Comparison of ENCODE assay signal across 8 cellular contexts in the genomic region with DNA sequence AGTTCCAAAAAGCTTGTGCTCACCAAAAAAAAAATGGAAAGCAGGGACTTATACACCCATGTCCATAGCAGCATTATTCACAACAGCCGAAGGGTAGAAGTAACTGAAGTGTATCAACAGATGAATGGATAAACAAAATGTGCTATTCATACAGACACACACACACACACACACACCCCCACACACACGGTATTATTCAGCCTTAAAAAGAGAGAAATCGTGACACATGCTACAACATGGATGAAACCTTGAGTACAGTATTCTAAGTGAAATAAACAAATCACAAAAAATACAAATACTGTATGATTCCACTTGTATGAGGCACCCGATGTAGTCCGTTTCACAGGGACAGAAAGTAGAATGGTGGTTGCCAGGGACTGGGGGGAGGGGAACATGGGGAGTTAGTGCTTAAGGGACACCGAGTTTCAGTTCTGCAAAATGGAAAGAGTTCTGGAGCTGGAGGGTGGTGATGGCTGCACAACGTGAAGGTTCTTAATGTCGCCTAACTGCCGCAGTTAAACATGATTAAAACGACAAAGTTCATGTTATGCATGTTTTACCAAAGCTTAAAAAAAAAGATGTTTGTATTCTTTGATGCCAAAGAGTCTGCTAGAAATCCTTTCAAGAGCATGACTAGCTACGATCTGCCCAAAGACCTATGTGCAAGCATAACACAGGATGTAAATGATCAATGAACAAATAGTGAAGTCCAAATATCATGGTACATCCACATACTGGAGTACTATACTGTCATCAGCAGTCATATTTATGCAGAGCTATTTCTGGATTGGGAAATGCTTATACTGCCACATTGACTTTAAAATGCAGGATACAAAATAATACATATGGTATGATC. TPM values are rescaled to one million over a fixed set of nuclear protein-coding genes. Genes with fewer than 3 reads are reported as not detected.
DNase-seq lines count a peak whose midpoint lies in the region; ATAC-seq and TF ChIP-seq lines count a peak whose summit lies in the region.

No MANE protein-coding gene starts in this region.

- no peaks in the 10 kb centered on the region for H3K9me3 Mint-ChIP-seq in chondrocyte (ENCODE audit: low read depth)
- H3K9me3 Mint-ChIP-seq in activated CD8-positive, alpha-beta T cell treated with anti-CD3 and anti-CD28 coated beads for 36 hours, result no peaks in the 10 kb centered on the region

- H3K4me1 Mint-ChIP-seq in chondrocyte (ENCODE audit: low read depth), result peaks cover 96% of the 10 kb centered on the region
- peaks cover 7% of the 10 kb centered on the region for H3K4me1 Mint-ChIP-seq in activated CD8-positive, alpha-beta T cell treated with anti-CD3 and anti-CD28 coated beads for 36 hours (ENCODE audit: low read depth)

- peaks cover 3 to 98% (median 67%) of the 10 kb centered on the region in 12 donors for H3K4me1 ChIP-seq in heart left ventricle
- peaks cover 44 to 99% (median 94%) of the 10 kb centered on the region in 5 donors for H3K4me1 ChIP-seq in subcutaneous abdominal adipose tissue (ENCODE audit: control insufficient read depth in 5 of 5, insufficient read depth in 5 of 5, low read length in 5 of 5)

- H3K27me3 Mint-ChIP-seq in chondrocyte (ENCODE audit: low read depth), result no peaks in the 10 kb centered on the region
- H3K27me3 Mint-ChIP-seq in activated CD8-positive, alpha-beta T cell treated with anti-CD3 and anti-CD28 coated beads for 36 hours, result peaks cover 2% of the 10 kb centered on the region

- no peaks in the 10 kb centered on the region for H3K27me3 ChIP-seq in heart left ventricle
- no peaks in the 10 kb centered on the region for H3K27me3 ChIP-seq in subcutaneous abdominal adipose tissue (ENCODE audit: control insufficient read depth in 5 of 5, insufficient read depth in 4 of 5, low read length in 5 of 5)

- TF ChIP-seq CTCF in heart left ventricle (IDR thresholded peaks at IDR 0.05) (no peak), chondrocyte (IDR thresholded peaks at IDR 0.05) (no peak)
- no peak for TF ChIP-seq CTCF in activated CD8-positive, alpha-beta T cell treated with anti-CD3 and anti-CD28 coated beads for 36 hours (IDR thresholded peaks at IDR 0.05)

- POLR2A ChIA-PET in activated CD8-positive, alpha-beta T cell treated with anti-CD3 and anti-CD28 coated beads for 36 hours (lab: Charles Lee), result no interaction called here

- DNase-seq in heart left ventricle (peak in 1 of 5 donors; percentile 66), cardiac septum (ENCODE audit: low spot score) (no peak), chondrocyte (ENCODE audit: low spot score) (no peak), NCI-H774 (lab: John Stamatoyannopoulos, UW) (no peak), NCI-H82 (lab: John Stamatoyannopoulos, UW) (no peak)
- DNase-seq in activated CD8-positive, alpha-beta T cell treated with anti-CD3 and anti-CD28 coated beads for 36 hours, result no peak

- CTCF ChIA-PET in activated CD8-positive, alpha-beta T cell treated with anti-CD3 and anti-CD28 coated beads for 36 hours (lab: Charles Lee), result no interaction called here

- ATAC-seq in heart left ventricle (no peak), HG03457 (IDR thresholded peaks at IDR 0.05; ENCODE audit: unreplicated experiment) (peak; percentile 46)
- no peak for ATAC-seq in activated CD8-positive, alpha-beta T cell treated with anti-CD3 and anti-CD28 coated beads for 36 hours

- peaks cover 27% of the 10 kb centered on the region for H3K36me3 Mint-ChIP-seq in chondrocyte (ENCODE audit: low read depth)
- H3K36me3 Mint-ChIP-seq in activated CD8-positive, alpha-beta T cell treated with anti-CD3 and anti-CD28 coated beads for 36 hours (ENCODE audit: low read depth), result no peaks in the 10 kb centered on the region

- no peak for TF ChIP-seq POLR2A in heart left ventricle (IDR thresholded peaks at IDR 0.05)

- H3K36me3 ChIP-seq in heart left ventricle (no peaks in the 10 kb centered on the region), subcutaneous abdominal adipose tissue (ENCODE audit: control insufficient read depth in 5 of 5, insufficient read depth in 5 of 5, low read length in 5 of 5) (no peaks in the 10 kb centered on the region)

- no peaks in the 10 kb centered on the region for H3K9me3 ChIP-seq in heart left ventricle
- no peaks in the 10 kb centered on the region for H3K9me3 ChIP-seq in subcutaneous abdominal adipose tissue (ENCODE audit: control insufficient read depth in 5 of 5, low read length in 5 of 5)

- intact Hi-C loops in heart left ventricle (cut with DNase I), result loop anchor here in 6 of 10 donors (5.0 to 10.0 kb wide), 9 partner anchors 72 to 290 kb away; no protein-coding TSS in a partner anchor
- intact Hi-C loops in cardiac septum (cut with DNase I), result loop anchor here (5.0 to 10.0 kb wide), 3 partner anchors 77 to 310 kb away; no protein-coding TSS in a partner anchor
- intact Hi-C loops in activated CD8-positive, alpha-beta T cell treated with anti-CD3 and anti-CD28 coated beads for 36 hours (cut with micrococcal nuclease), result no loop called here

- no peak overlapping the region for H3K9ac ChIP-seq in subcutaneous abdominal adipose tissue (ENCODE audit: low read length in 5 of 5)

- H3K4me3 ChIP-seq in heart left ventricle, result no peak overlapping the region
- peak overlapping the region in 1 of 5 donors; percentile 30 for H3K4me3 ChIP-seq in subcutaneous abdominal adipose tissue (ENCODE audit: low read depth in 1 of 5, low read length in 5 of 5)

- peak overlapping the region; percentile 99 for H3K27ac Mint-ChIP-seq in chondrocyte (ENCODE audit: unreplicated experiment)
- no peak overlapping the region for H3K27ac Mint-ChIP-seq in activated CD8-positive, alpha-beta T cell treated with anti-CD3 and anti-CD28 coated beads for 36 hours

- H3K27ac ChIP-seq in heart left ventricle, result peak overlapping the region in 8 of 12 donors; percentile 2 to 93 (median 18)
- H3K27ac ChIP-seq in subcutaneous abdominal adipose tissue (ENCODE audit: low read depth, low read length), result peak overlapping the region; percentile 83

- peak overlapping the region; percentile 49 for H3K4me3 Mint-ChIP-seq in chondrocyte (ENCODE audit: unreplicated experiment)
- H3K4me3 Mint-ChIP-seq in activated CD8-positive, alpha-beta T cell treated with anti-CD3 and anti-CD28 coated beads for 36 hours, result no peak overlapping the region

- WGBS in heart left ventricle, 4 donors, result 84 to 90% (median 87%) methylated on average over 11 of the region's 11 CpGs

RNA-seq across cellular contexts. Expression of gene TNS3, which starts 7.2 kb away (rescaled TPM):
- total RNA-seq in heart left ventricle, result 100 to 1,000 TPM in 1 of 9 donors, 10 to 100 TPM in 8; 29.6 to 116 (median 37.2) TPM
- 10 to 100 TPM; 10.1 to 12.9 TPM for polyA plus RNA-seq in heart left ventricle
- 29.0 TPM for total RNA-seq in cardiac septum
- 320 to 433 TPM (median 426 TPM) in 3 replicates for total RNA-seq in chondrocyte
- total RNA-seq in activated CD8-positive, alpha-beta T cell treated with anti-CD3 and anti-CD28 coated beads for 36 hours, result under 1 TPM; 0.04 to 0.16 TPM

Comparison
In these comparisons a context has a peak if more than half of its experiments do, and no peak if none do; other contexts are left out.
1. RNA of gene TNS3, which starts 7.2 kb away (total RNA-seq): 320 to 433 TPM in chondrocyte, 29.6 to 116 TPM in heart left ventricle and 29.0 TPM in cardiac septum (single experiment); 0.04 to 0.16 TPM in activated CD8-positive, alpha-beta T cell treated with anti-CD3 and anti-CD28 coated beads for 36 hours; every median in the first group is over 10 times any median in the second.